In genomic region chr5:135433626-135434426, GRCh38 we compare ENCODE assay signal across 1 cellular context.
TF ChIP-seq lines count a peak whose summit lies in the region.

No MANE protein-coding gene starts in this region.

TF ChIP-seq in GM23338, 12 proteins besides CTCF, POLR2A, EP300 and RAD21 (continued from another document):
- TF ChIP-seq, protein P1, sequence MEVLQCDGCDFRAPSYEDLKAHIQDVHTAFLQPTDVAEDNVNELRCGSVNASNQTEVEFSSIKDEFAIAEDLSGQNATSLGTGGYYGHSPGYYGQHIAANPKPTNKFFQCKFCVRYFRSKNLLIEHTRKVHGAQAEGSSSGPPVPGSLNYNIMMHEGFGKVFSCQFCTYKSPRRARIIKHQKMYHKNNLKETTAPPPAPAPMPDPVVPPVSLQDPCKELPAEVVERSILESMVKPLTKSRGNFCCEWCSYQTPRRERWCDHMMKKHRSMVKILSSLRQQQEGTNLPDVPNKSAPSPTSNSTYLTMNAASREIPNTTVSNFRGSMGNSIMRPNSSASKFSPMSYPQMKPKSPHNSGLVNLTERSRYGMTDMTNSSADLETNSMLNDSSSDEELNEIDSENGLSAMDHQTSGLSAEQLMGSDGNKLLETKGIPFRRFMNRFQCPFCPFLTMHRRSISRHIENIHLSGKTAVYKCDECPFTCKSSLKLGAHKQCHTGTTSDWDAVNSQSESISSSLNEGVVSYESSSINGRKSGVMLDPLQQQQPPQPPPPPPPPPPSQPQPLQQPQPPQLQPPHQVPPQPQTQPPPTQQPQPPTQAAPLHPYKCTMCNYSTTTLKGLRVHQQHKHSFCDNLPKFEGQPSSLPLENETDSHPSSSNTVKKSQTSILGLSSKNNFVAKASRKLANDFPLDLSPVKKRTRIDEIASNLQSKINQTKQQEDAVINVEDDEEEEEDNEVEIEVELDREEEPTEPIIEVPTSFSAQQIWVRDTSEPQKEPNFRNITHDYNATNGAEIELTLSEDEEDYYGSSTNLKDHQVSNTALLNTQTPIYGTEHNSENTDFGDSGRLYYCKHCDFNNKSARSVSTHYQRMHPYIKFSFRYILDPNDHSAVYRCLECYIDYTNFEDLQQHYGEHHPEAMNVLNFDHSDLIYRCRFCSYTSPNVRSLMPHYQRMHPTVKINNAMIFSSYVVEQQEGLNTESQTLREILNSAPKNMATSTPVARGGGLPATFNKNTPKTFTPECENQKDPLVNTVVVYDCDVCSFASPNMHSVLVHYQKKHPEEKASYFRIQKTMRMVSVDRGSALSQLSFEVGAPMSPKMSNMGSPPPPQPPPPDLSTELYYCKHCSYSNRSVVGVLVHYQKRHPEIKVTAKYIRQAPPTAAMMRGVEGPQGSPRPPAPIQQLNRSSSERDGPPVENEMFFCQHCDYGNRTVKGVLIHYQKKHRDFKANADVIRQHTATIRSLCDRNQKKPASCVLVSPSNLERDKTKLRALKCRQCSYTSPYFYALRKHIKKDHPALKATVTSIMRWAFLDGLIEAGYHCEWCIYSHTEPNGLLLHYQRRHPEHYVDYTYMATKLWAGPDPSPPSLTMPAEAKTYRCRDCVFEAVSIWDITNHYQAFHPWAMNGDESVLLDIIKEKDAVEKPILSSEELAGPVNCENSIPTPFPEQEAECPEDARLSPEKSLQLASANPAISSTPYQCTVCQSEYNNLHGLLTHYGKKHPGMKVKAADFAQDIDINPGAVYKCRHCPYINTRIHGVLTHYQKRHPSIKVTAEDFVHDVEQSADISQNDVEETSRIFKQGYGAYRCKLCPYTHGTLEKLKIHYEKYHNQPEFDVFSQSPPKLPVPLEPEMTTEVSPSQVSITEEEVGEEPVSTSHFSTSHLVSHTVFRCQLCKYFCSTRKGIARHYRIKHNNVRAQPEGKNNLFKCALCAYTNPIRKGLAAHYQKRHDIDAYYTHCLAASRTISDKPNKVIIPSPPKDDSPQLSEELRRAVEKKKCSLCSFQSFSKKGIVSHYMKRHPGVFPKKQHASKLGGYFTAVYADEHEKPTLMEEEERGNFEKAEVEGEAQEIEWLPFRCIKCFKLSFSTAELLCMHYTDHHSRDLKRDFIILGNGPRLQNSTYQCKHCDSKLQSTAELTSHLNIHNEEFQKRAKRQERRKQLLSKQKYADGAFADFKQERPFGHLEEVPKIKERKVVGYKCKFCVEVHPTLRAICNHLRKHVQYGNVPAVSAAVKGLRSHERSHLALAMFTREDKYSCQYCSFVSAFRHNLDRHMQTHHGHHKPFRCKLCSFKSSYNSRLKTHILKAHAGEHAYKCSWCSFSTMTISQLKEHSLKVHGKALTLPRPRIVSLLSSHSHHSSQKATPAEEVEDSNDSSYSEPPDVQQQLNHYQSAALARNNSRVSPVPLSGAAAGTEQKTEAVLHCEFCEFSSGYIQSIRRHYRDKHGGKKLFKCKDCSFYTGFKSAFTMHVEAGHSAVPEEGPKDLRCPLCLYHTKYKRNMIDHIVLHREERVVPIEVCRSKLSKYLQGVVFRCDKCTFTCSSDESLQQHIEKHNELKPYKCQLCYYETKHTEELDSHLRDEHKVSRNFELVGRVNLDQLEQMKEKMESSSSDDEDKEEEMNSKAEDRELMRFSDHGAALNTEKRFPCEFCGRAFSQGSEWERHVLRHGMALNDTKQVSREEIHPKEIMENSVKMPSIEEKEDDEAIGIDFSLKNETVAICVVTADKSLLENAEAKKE (CRISPR knock-in tag; IDR thresholded peaks at IDR 0.05) = no peak
- TF ChIP-seq JUNB (IDR thresholded peaks at IDR 0.05; ENCODE audit: unreplicated experiment) (no peak), POLR2AphosphoS5 (IDR thresholded peaks at IDR 0.05; ENCODE audit: low read depth) (no peak), EZH2phosphoT487 (IDR thresholded peaks at IDR 0.05; ENCODE audit: unreplicated experiment) (no peak), NANOG (IDR thresholded peaks at IDR 0.05; ENCODE audit: borderline replicate concordance) (no peak), ZNF331 (CRISPR knock-in tag; IDR thresholded peaks at IDR 0.05; ENCODE audit: low read depth) (no peak)
